ENCODE assay signal across 21 cellular contexts in genomic region chr6:151441390-151442166, GRCh38. TPM values are rescaled to one million over a fixed set of nuclear protein-coding genes. Genes with fewer than 3 reads are reported as not detected.
DNase-seq lines count a peak whose midpoint lies in the region; ATAC-seq lines count a peak whose summit lies in the region.
"Had no signal": no experiment of that assay in that cellular context is flagged by ENCODE, and none has a peak within 500 bp of the region (broad histone marks: within the 10 kb centered on the region; RNA-seq: fewer than 3 reads in every experiment).

No MANE protein-coding gene starts in this region.

- no peaks in the 10 kb centered on the region for H3K9me3 Mint-ChIP-seq in CD4-positive, alpha-beta memory T cell
- H3K9me3 Mint-ChIP-seq: naive thymus-derived CD8-positive, alpha-beta T cell; stimulated activated memory B cell treated with anti-CD40 and anti-IgM and Interleukin-4, amounts not matched to agents 10 μg/mL and 1 μg/mL and 100 μg/mL, for 72 hours had no signal

- H3K14ac ChIP-seq in trophoblast cell (ENCODE audit: low read length), result no peak overlapping the region

- no peak overlapping the region for H2AFZ ChIP-seq in trophoblast cell (ENCODE audit: insufficient read depth, low read length, poor library complexity)

- H3K27ac Mint-ChIP-seq in CD4-positive, alpha-beta memory T cell, result peak overlapping the region in 4 of 7 donors; percentile 4 to 58 (median 20)
- H3K27ac Mint-ChIP-seq: stimulated activated memory B cell treated with anti-CD40 and anti-IgM and Interleukin-4, amounts not matched to agents 10 μg/mL and 1 μg/mL and 100 μg/mL, for 72 hours had no signal

- no peak overlapping the region for H2AK5ac ChIP-seq in trophoblast cell (ENCODE audit: low read length)

- H3K27ac ChIP-seq in CD4-positive, alpha-beta memory T cell (ENCODE audit: low read depth, low read length), result no peak overlapping the region
- no peak overlapping the region for H3K27ac ChIP-seq in trophoblast cell (ENCODE audit: low read depth, low read length)
- H3K27ac ChIP-seq: psoas muscle, transverse colon had no signal

- H3K36me3 ChIP-seq in CD4-positive, alpha-beta memory T cell (ENCODE audit: insufficient read depth, low read length), result peaks cover 4% of the 10 kb centered on the region
- H3K36me3 ChIP-seq in endocrine pancreas (ENCODE audit: control insufficient read depth, insufficient read depth, low read length), result no peaks in the 10 kb centered on the region
- peaks cover 4 to 14% of the 10 kb centered on the region in 2 experiments for H3K36me3 ChIP-seq in trophoblast cell (ENCODE audit: control insufficient read depth in 1 of 2, insufficient read depth in 2 of 2, low read length in 2 of 2)
- H3K36me3 ChIP-seq: transverse colon had no signal

- no CpG with 5 or more reads among the region's 3 CpGs for WGBS in trophoblast cell (ENCODE audit: extremely low coverage, insufficient coverage, insufficient read length)

- H3K36me3 Mint-ChIP-seq in CD4-positive, alpha-beta memory T cell, result peaks cover 8 to 29% of the 10 kb centered on the region in 2 donors

- H3K4ac ChIP-seq in trophoblast cell (ENCODE audit: low read depth, low read length), result peak overlapping the region; percentile 27

- CTCF ChIA-PET in CD4-positive, alpha-beta memory T cell (lab: Charles Lee; ENCODE audit: partially characterized antibody), result interaction anchor here (0.9 to 4.5 kb wide), 16 partner anchors 11 to 683 kb away, joined by 3 to 42 read pairs (median 4); partner anchors contain the start of gene RMND1

- H4K91ac ChIP-seq in trophoblast cell (ENCODE audit: low read depth, low read length), result no peak overlapping the region

- no peak overlapping the region for H4K8ac ChIP-seq in trophoblast cell (ENCODE audit: low read depth, low read length)

- no peak overlapping the region for H2BK120ac ChIP-seq in trophoblast cell (ENCODE audit: insufficient read depth, low read length, poor library complexity)

- H3K4me3 Mint-ChIP-seq in CD4-positive, alpha-beta memory T cell, result peak overlapping the region in 1 of 8 donors; percentile 50
- H3K4me3 Mint-ChIP-seq: activated CD8-positive, alpha-beta memory T cell treated with anti-CD3 and anti-CD28 coated beads, Interleukin-2, amount 10 ng/mL, durations not matched to agents 7 days and 5 days; naive thymus-derived CD8-positive, alpha-beta T cell; stimulated activated memory B cell treated with anti-CD40 and anti-IgM and Interleukin-4, amounts not matched to agents 10 μg/mL and 1 μg/mL and 100 μg/mL, for 72 hours had no signal

- H3K4me1 ChIP-seq in CD4-positive, alpha-beta memory T cell (ENCODE audit: insufficient read depth, low read length), result peaks cover 16% of the 10 kb centered on the region
- H3K4me1 ChIP-seq in endocrine pancreas (ENCODE audit: control insufficient read depth, insufficient read depth, low read length) (peaks cover 34% of the 10 kb centered on the region), trophoblast cell (ENCODE audit: control insufficient read depth in 1 of 2, insufficient read depth in 2 of 2, low read length in 2 of 2) (peaks cover 0 to 3% of the 10 kb centered on the region in 2 experiments)

- no peak overlapping the region for H3K23ac ChIP-seq in trophoblast cell (ENCODE audit: low read length)

- H3K18ac ChIP-seq in trophoblast cell (ENCODE audit: low read length), result no peak overlapping the region

- H2BK5ac ChIP-seq in trophoblast cell (ENCODE audit: low read depth, low read length, poor library complexity), result no peak overlapping the region

- peaks cover 2% of the 10 kb centered on the region for H3K79me1 ChIP-seq in trophoblast cell (ENCODE audit: low read length)

- H3K4me1 Mint-ChIP-seq in CD4-positive, alpha-beta memory T cell, result peaks cover 24 to 49% (median 38%) of the 10 kb centered on the region in 4 donors

- H3K9ac ChIP-seq in endocrine pancreas (ENCODE audit: control insufficient read depth, insufficient read depth, low read length) (no peak overlapping the region), trophoblast cell (ENCODE audit: low read length) (no peak overlapping the region)

- no peaks in the 10 kb centered on the region for H3K27me3 Mint-ChIP-seq in CD4-positive, alpha-beta memory T cell
- H3K27me3 Mint-ChIP-seq: activated CD8-positive, alpha-beta memory T cell treated with anti-CD3 and anti-CD28 coated beads, Interleukin-2, amount 10 ng/mL, durations not matched to agents 7 days and 5 days; naive thymus-derived CD8-positive, alpha-beta T cell; stimulated activated memory B cell treated with anti-CD40 and anti-IgM and Interleukin-4, amounts not matched to agents 10 μg/mL and 1 μg/mL and 100 μg/mL, for 72 hours had no signal

- H3K27me3 ChIP-seq in CD4-positive, alpha-beta memory T cell (ENCODE audit: insufficient read depth, low read length), result no peaks in the 10 kb centered on the region
- H3K27me3 ChIP-seq in endocrine pancreas (ENCODE audit: control insufficient read depth, insufficient read depth, low read length) (no peaks in the 10 kb centered on the region), trophoblast cell (ENCODE audit: insufficient read depth, low read length) (no peaks in the 10 kb centered on the region)
- H3K27me3 ChIP-seq: transverse colon had no signal

- H2BK12ac ChIP-seq in trophoblast cell (ENCODE audit: low read length), result no peak overlapping the region

- no peak overlapping the region for H4K12ac ChIP-seq in trophoblast cell (ENCODE audit: low read depth, low read length)

- H3K79me2 ChIP-seq in trophoblast cell (ENCODE audit: control insufficient read depth, insufficient read depth, low read length, poor library complexity), result no peaks in the 10 kb centered on the region

- no peaks in the 10 kb centered on the region for H3K9me3 ChIP-seq in CD4-positive, alpha-beta memory T cell (ENCODE audit: control insufficient read depth in 1 of 2, low read length in 2 of 2)
- H3K9me3 ChIP-seq in endocrine pancreas (ENCODE audit: control insufficient read depth, low read length) (no peaks in the 10 kb centered on the region), trophoblast cell (ENCODE audit: insufficient read depth, low read depth, low read length) (no peaks in the 10 kb centered on the region)
- H3K9me3 ChIP-seq: psoas muscle, transverse colon had no signal

- POLR2A ChIA-PET in CD4-positive, alpha-beta memory T cell (lab: Charles Lee; ENCODE audit: partially characterized antibody), result interaction anchor here (2.4 to 2.5 kb wide), 2 partner anchors 10 to 51 kb away, joined by 10 to 15 read pairs; partner anchors contain the start of genes RMND1 and ZBTB2

- no peak overlapping the region for H3K4me2 ChIP-seq in trophoblast cell (ENCODE audit: low read length)

- ATAC-seq in HG02798 (IDR thresholded peaks at IDR 0.05; ENCODE audit: poor library complexity, unreplicated experiment), result peak; percentile 18
- ATAC-seq: activated CD4-positive, CD25-positive, alpha-beta regulatory T cell treated with anti-CD3 and anti-CD28 coated beads, Interleukin-2, amount 50 U/mL, for 24 hours; activated CD8-positive, alpha-beta memory T cell treated with anti-CD3 and anti-CD28 coated beads, Interleukin-2, amount 10 ng/mL, durations not matched to agents 7 days and 5 days; psoas muscle; stimulated activated memory B cell treated with anti-CD40 and anti-IgM and Interleukin-4, amounts not matched to agents 10 μg/mL and 1 μg/mL and 100 μg/mL, for 72 hours had no signal

- no peak for DNase-seq in CD4-positive, alpha-beta memory T cell
- DNase-seq in trophoblast cell (no peak), NCI-H526 (lab: John Stamatoyannopoulos, UW) (no peak), NCI-H526 treated with DMSO at 0.1 percent for 48 hours (lab: John Stamatoyannopoulos, UW) (no peak), NCI-H446 (lab: John Stamatoyannopoulos, UW) (no peak)
- no peak for DNase-seq in activated T-cell treated with anti-CD3 and anti-CD28 coated beads, Interleukin-2, amount 50 U/mL, for 1 hour
- DNase-seq: activated CD8-positive, alpha-beta memory T cell treated with anti-CD3 and anti-CD28 coated beads, Interleukin-2, amount 10 ng/mL, durations not matched to agents 7 days and 5 days; foreskin melanocyte; GOT3; KG1; psoas muscle; stimulated activated CD4-positive, alpha-beta T cell treated with anti-CD3 and anti-CD28 coated beads, Interleukin-12 subunit alpha, Interleukin-12 subunit beta, amount 100 ng/mL, for 4 hours; T-helper 9 cell; transverse colon had no signal

- intact Hi-C loops in CD4-positive, alpha-beta memory T cell (cut with micrococcal nuclease), result loop anchor here (1.0 to 10.0 kb wide), 3 partner anchors 35 to 827 kb away; no protein-coding TSS in a partner anchor

- no peak overlapping the region for H3K4me3 ChIP-seq in CD4-positive, alpha-beta memory T cell (ENCODE audit: low read length in 2 of 2)
- peak overlapping the region; percentile 26 for H3K4me3 ChIP-seq in endocrine pancreas (ENCODE audit: control insufficient read depth, insufficient read depth, low read length)
- H3K4me3 ChIP-seq in trophoblast cell (ENCODE audit: low read depth, low read length), result no peak overlapping the region
- H3K4me3 ChIP-seq: psoas muscle, transverse colon had no signal

RNA-seq across cellular contexts. Expression of gene RMND1, which starts 10.3 kb away (rescaled TPM):
- total RNA-seq in CD4-positive, alpha-beta memory T cell, result 10 to 100 TPM; 17.0 to 17.5 TPM
- 10 to 100 TPM in 1 of 2 donors, 1 to 10 TPM in 1; 6.3 to 13.1 TPM for polyA plus RNA-seq in CD4-positive, alpha-beta memory T cell
- 19.0 and 19.2 TPM in 2 replicates for polyA plus RNA-seq in trophoblast cell (2013)

RNA-seq across cellular contexts. Expression of gene ZBTB2, which starts 50.2 kb away (rescaled TPM):
- total RNA-seq in CD4-positive, alpha-beta memory T cell, result 10 to 100 TPM; 27.9 to 29.5 TPM
- 10 to 100 TPM; 19.6 to 25.5 TPM for polyA plus RNA-seq in CD4-positive, alpha-beta memory T cell
- 26.4 and 27.4 TPM in 2 replicates for polyA plus RNA-seq in trophoblast cell (2013)

RNA-seq across cellular contexts. Expression of gene CCDC170, which starts 52.2 kb away (rescaled TPM):
- under 1 TPM in 1 of 2 experiments, not detected in 1; 0.23 TPM for total RNA-seq in CD4-positive, alpha-beta memory T cell
- polyA plus RNA-seq in CD4-positive, alpha-beta memory T cell, result under 1 TPM in 1 of 2 donors, not detected in 1; 0.11 TPM
- 0.10 and 0.19 TPM in 2 replicates for polyA plus RNA-seq in trophoblast cell (2013)
- total RNA-seq: activated CD8-positive, alpha-beta memory T cell treated with anti-CD3 and anti-CD28 coated beads, Interleukin-2, amount 10 ng/mL, durations not matched to agents 7 days and 5 days; lung microvascular endothelial cell; naive thymus-derived CD8-positive, alpha-beta T cell; SK-MEL-5 had no signal
